In genomic region chr4:158255727-158256324, GRCh38 we compare ENCODE assay signal across 8 cellular contexts. TPM values are rescaled to one million over a fixed set of nuclear protein-coding genes. Genes with fewer than 3 reads are reported as not detected.
DNase-seq lines count a peak whose midpoint lies in the region; ATAC-seq, FAIRE-seq and TF ChIP-seq lines count a peak whose summit lies in the region.

No MANE protein-coding gene starts in this region.

- peak; percentile 85 for FAIRE-seq in endothelial cell of umbilical vein (lab: Jason Lieb, UNC)

- no peak overlapping the region for H3K4me2 ChIP-seq in OCI-LY7 (ENCODE audit: low read length)
- no peak overlapping the region for H3K4me2 ChIP-seq in endothelial cell of umbilical vein (ENCODE audit: insufficient read depth, low read length)
- no peak overlapping the region for H3K4me2 ChIP-seq in neural cell (ENCODE audit: low read length)

- H3K79me2 ChIP-seq in OCI-LY7 (ENCODE audit: insufficient read depth, low read depth, low read length) (no peaks in the 10 kb centered on the region), endothelial cell of umbilical vein (ENCODE audit: control insufficient read depth, insufficient read depth, low read length) (no peaks in the 10 kb centered on the region), neural cell (replicated peaks; ENCODE audit: insufficient read depth, low read length) (no peaks in the 10 kb centered on the region)

- H3K4me3 Mint-ChIP-seq in CD8-positive, alpha-beta T cell, result no peak overlapping the region

- H3K36me3 Mint-ChIP-seq in CD8-positive, alpha-beta T cell, result no peaks in the 10 kb centered on the region

- intact Hi-C loops in OCI-LY7 (cut with micrococcal nuclease; ENCODE audit: unreplicated experiment) (loop anchor here (2.0 to 5.0 kb wide), 3 partner anchors 64 to 596 kb away; no protein-coding TSS in a partner anchor), endothelial cell of umbilical vein (cut with micrococcal nuclease) (loop anchor here (1.0 to 10.0 kb wide), 5 partner anchors 63 to 1189 kb away; partner anchors contain the start of gene C4orf46)
- intact Hi-C loops in CD8-positive, alpha-beta T cell (cut with DNase I, micrococcal nuclease), result loop anchor here (2.0 to 10.0 kb wide), 3 partner anchors 369 to 1189 kb away; no protein-coding TSS in a partner anchor

- no peak overlapping the region for H3K27ac Mint-ChIP-seq in CD8-positive, alpha-beta T cell

- H3K27me3 ChIP-seq in endothelial cell of umbilical vein (ENCODE audit: control insufficient read depth in 2 of 2, insufficient read depth in 2 of 2, low read length in 2 of 2) (no peaks in the 10 kb centered on the region), neural cell (ENCODE audit: insufficient read depth, low read depth, low read length) (no peaks in the 10 kb centered on the region)
- no peaks in the 10 kb centered on the region for H3K27me3 ChIP-seq in CD8-positive, alpha-beta T cell (ENCODE audit: insufficient read depth, low read length)

- H3K4me3 ChIP-seq in OCI-LY7 (ENCODE audit: low read depth, low read length, poor library complexity, severe bottlenecking) (no peak overlapping the region), endothelial cell of umbilical vein (replicated peaks in 1 of 3; ENCODE audit: insufficient read depth in 1 of 3, low read depth in 1 of 3, low read length in 3 of 3) (no peak overlapping the region), neural cell (ENCODE audit: low read length) (no peak overlapping the region)
- H3K4me3 ChIP-seq in CD8-positive, alpha-beta T cell (ENCODE audit: low read depth, low read length), result no peak overlapping the region

- peaks cover 8% of the 10 kb centered on the region for H3K4me1 Mint-ChIP-seq in CD8-positive, alpha-beta T cell (ENCODE audit: low read depth)

- peaks cover 7% of the 10 kb centered on the region for H3K27me3 Mint-ChIP-seq in CD8-positive, alpha-beta T cell (ENCODE audit: low read depth)

- H3K36me3 ChIP-seq in OCI-LY7 (ENCODE audit: insufficient read depth, low read length), result no peaks in the 10 kb centered on the region
- H3K36me3 ChIP-seq in endothelial cell of umbilical vein (ENCODE audit: control insufficient read depth in 2 of 2, extremely low read depth in 1 of 2, insufficient read depth in 2 of 2, low read length in 2 of 2), result no peaks in the 10 kb centered on the region
- no peaks in the 10 kb centered on the region for H3K36me3 ChIP-seq in neural cell (ENCODE audit: insufficient read depth, low read length)
- H3K36me3 ChIP-seq in CD8-positive, alpha-beta T cell (ENCODE audit: insufficient read depth, low read length), result no peaks in the 10 kb centered on the region

- no peak for TF ChIP-seq POLR2A in endothelial cell of umbilical vein (IDR thresholded peaks at IDR 0.05; ENCODE audit: low read depth, low read length)

- H3F3A ChIP-seq in neural cell (ENCODE audit: insufficient read depth, low read length, poor library complexity, severe bottlenecking), result no peaks in the 10 kb centered on the region

- no peak overlapping the region for H3K27ac ChIP-seq in OCI-LY7 (ENCODE audit: low read depth, low read length, poor library complexity, severe bottlenecking)
- H3K27ac ChIP-seq in endothelial cell of umbilical vein (ENCODE audit: insufficient read depth, low read depth, low read length), result no peak overlapping the region
- H3K27ac ChIP-seq in neural cell (ENCODE audit: low read length), result no peak overlapping the region
- no peak overlapping the region for H3K27ac ChIP-seq in CD8-positive, alpha-beta T cell (ENCODE audit: low read depth, low read length)

- DNase-seq in EH (ENCODE audit: low read depth) (peak; percentile 60), OCI-LY7 (ENCODE audit: low spot score) (peak; percentile 30), endothelial cell of umbilical vein (ENCODE audit: low read depth, low spot score) (peak; percentile 60), occipital lobe (lab: John Stamatoyannopoulos, UW) (no peak)
- no peak for DNase-seq in CD8-positive, alpha-beta T cell

- peak; percentile 87 for TF ChIP-seq RAD21 in neural cell (conservative IDR thresholded peaks at IDR 0.05)

- BruUV-seq in OCI-LY7 (replicated peaks; lab: Mats Ljungman, UMichigan) (no TSS peak), endothelial cell of umbilical vein (replicated peaks; lab: Mats Ljungman, UMichigan) (no TSS peak)

- POLR2A ChIA-PET in OCI-LY7 (lab: Charles Lee) (no interaction called here), endothelial cell of umbilical vein (lab: Charles Lee) (no interaction called here)
- POLR2A ChIA-PET in CD8-positive, alpha-beta T cell (lab: Charles Lee), result no interaction called here

- H3K9me3 Mint-ChIP-seq in CD8-positive, alpha-beta T cell, result no peaks in the 10 kb centered on the region

- H3K4me1 ChIP-seq in OCI-LY7 (ENCODE audit: insufficient read depth, low read length, poor library complexity, severe bottlenecking) (no peaks in the 10 kb centered on the region), endothelial cell of umbilical vein (ENCODE audit: control insufficient read depth, extremely low read depth, insufficient read depth, low read length) (no peaks in the 10 kb centered on the region)
- H3K4me1 ChIP-seq in CD8-positive, alpha-beta T cell (ENCODE audit: insufficient read depth, low read length), result peaks cover 8% of the 10 kb centered on the region

- H3K9me1 ChIP-seq in endothelial cell of umbilical vein (replicated peaks; ENCODE audit: control insufficient read depth, extremely low read depth, insufficient read depth, low read length), result no peaks in the 10 kb centered on the region

- CTCF ChIA-PET in OCI-LY7 (lab: Charles Lee; ENCODE audit: unreplicated experiment), result no interaction called here
- CTCF ChIA-PET in endothelial cell of umbilical vein (lab: Charles Lee), result interaction anchor here (0.6 to 3.0 kb wide), 35 partner anchors 9 to 455 kb away, joined by 3 to 41 read pairs (median 4); partner anchors contain the start of gene TMEM144
- CTCF ChIA-PET in CD8-positive, alpha-beta T cell (lab: Charles Lee), result no interaction called here

- H3K9me3 ChIP-seq in OCI-LY7 (ENCODE audit: low read length), result no peaks in the 10 kb centered on the region
- H3K9me3 ChIP-seq in endothelial cell of umbilical vein (replicated peaks; ENCODE audit: control insufficient read depth, insufficient read depth, low read length), result no peaks in the 10 kb centered on the region
- H3K9me3 ChIP-seq in neural cell (ENCODE audit: low read length), result no peaks in the 10 kb centered on the region
- no peaks in the 10 kb centered on the region for H3K9me3 ChIP-seq in CD8-positive, alpha-beta T cell (ENCODE audit: low read length)

- no peak overlapping the region for H2AFZ ChIP-seq in OCI-LY7 (ENCODE audit: low read length)
- no peak overlapping the region for H2AFZ ChIP-seq in endothelial cell of umbilical vein (ENCODE audit: low read depth, low read length)
- H2AFZ ChIP-seq in neural cell (ENCODE audit: low read depth, low read length), result no peak overlapping the region

- dilution Hi-C loops in endothelial cell of umbilical vein (cut with MboI; ENCODE audit: extremely low pct_ligation_motif_present, low sequenced_read_pairs), result no loop called here

- no peak for TF ChIP-seq EP300 in neural cell (conservative IDR thresholded peaks at IDR 0.05; ENCODE audit: poor library complexity, severe bottlenecking)

- H3K9ac ChIP-seq in endothelial cell of umbilical vein (replicated peaks; ENCODE audit: extremely low read depth, insufficient read depth, low read length), result no peak overlapping the region
- no peak overlapping the region for H3K9ac ChIP-seq in neural cell (ENCODE audit: low read length)

- H4K20me1 ChIP-seq in OCI-LY7 (ENCODE audit: insufficient read depth, low read length), result no peaks in the 10 kb centered on the region
- no peaks in the 10 kb centered on the region for H4K20me1 ChIP-seq in endothelial cell of umbilical vein (replicated peaks; ENCODE audit: control insufficient read depth, extremely low read depth, insufficient read depth, low read length)
- no peaks in the 10 kb centered on the region for H4K20me1 ChIP-seq in neural cell (ENCODE audit: insufficient read depth)

- ATAC-seq in GM21360 (IDR thresholded peaks at IDR 0.05; ENCODE audit: unreplicated experiment) (peak; percentile 70), HG03520 (IDR thresholded peaks at IDR 0.05; ENCODE audit: unreplicated experiment) (peak; percentile 70)
- ATAC-seq in CD8-positive, alpha-beta T cell, result no peak

- H3K9me2 ChIP-seq in OCI-LY7 (ENCODE audit: insufficient read depth, low read length), result no peaks in the 10 kb centered on the region
- H3K9me2 ChIP-seq in neural cell (ENCODE audit: insufficient read depth, low read length), result no peaks in the 10 kb centered on the region

- TF ChIP-seq CTCF in OCI-LY7 (conservative IDR thresholded peaks at IDR 0.05; ENCODE audit: low read length), result peak; percentile 81
- TF ChIP-seq CTCF in endothelial cell of umbilical vein (IDR thresholded peaks at IDR 0.05; ENCODE audit: extremely low read depth in 1 of 2, insufficient read depth in 1 of 2, low read depth in 1 of 2, low read length in 2 of 2), result peak; percentile 37 to 56
- TF ChIP-seq CTCF in neural cell (IDR thresholded peaks at IDR 0.05; ENCODE audit: poor library complexity, severe bottlenecking), result peak; percentile 85
- TF ChIP-seq CTCF in CD8-positive, alpha-beta T cell (IDR thresholded peaks at IDR 0.05), result no peak

TF ChIP-seq in endothelial cell of umbilical vein, 7 proteins besides CTCF, POLR2A, EP300 and RAD21 (continues in another document):
- TF ChIP-seq FOS (IDR thresholded peaks at IDR 0.05; ENCODE audit: borderline replicate concordance, insufficient read depth, low read length), result no peak
- no peak for TF ChIP-seq EZH2 (IDR thresholded peaks at IDR 0.05; ENCODE audit: borderline replicate concordance, low read depth, low read length, severe bottlenecking)
- TF ChIP-seq JUN (IDR thresholded peaks at IDR 0.05; ENCODE audit: borderline replicate concordance, insufficient read depth, insufficient read length, low read depth), result no peak

TF ChIP-seq in neural cell, 6 proteins besides CTCF, POLR2A, EP300 and RAD21 (continues in another document):
- TF ChIP-seq TAF1 (IDR thresholded peaks at IDR 0.05; ENCODE audit: low read depth) (no peak), SMC3 (conservative IDR thresholded peaks at IDR 0.05; ENCODE audit: poor library complexity) (peak; percentile 90), MXI1 (conservative IDR thresholded peaks at IDR 0.05; ENCODE audit: poor library complexity, severe bottlenecking) (no peak)

RNA-seq across cellular contexts. Expression of gene TMEM144, which starts 45.5 kb away (rescaled TPM):
- total RNA-seq in OCI-LY7 (2014; rRNA removed; shearing (Covaris generic)), result not detected in 2 replicates
- total RNA-seq in OCI-LY7 (2022) (0.30 and 0.66 TPM in 2 replicates), endothelial cell of umbilical vein (23.0 and 23.9 TPM in 2 replicates), occipital lobe (3.0 TPM)
- polyA plus RNA-seq in endothelial cell of umbilical vein (10.5 and 10.6 TPM in 2 replicates), neural cell (1.3 and 2.8 TPM in 2 replicates)
- polyA plus RNA-seq in endothelial cell of umbilical vein (2011; cell fraction: cytosol; rRNA removed), result 2.3 and 3.1 TPM in 2 replicates
- 78.6 and 80.6 TPM in 2 replicates for polyA plus RNA-seq in endothelial cell of umbilical vein (2011; cell fraction: nucleus; rRNA removed)
- 5.2 and 5.6 TPM in 2 replicates for polyA plus RNA-seq in endothelial cell of umbilical vein (2012)
- polyA minus RNA-seq in endothelial cell of umbilical vein (70.2 and 95.2 TPM in 2 replicates), neural cell (0.49 and 0.81 TPM in 2 replicates)
- 2.2 TPM for polyA minus RNA-seq in endothelial cell of umbilical vein (2011; cell fraction: cytosol; rRNA and poly(A)+ RNA removed)
- polyA minus RNA-seq in endothelial cell of umbilical vein (2011; cell fraction: nucleus; rRNA and poly(A)+ RNA removed), result 156 and 223 TPM in 2 replicates
- total RNA-seq in CD8-positive, alpha-beta T cell, result not detected

Comparison
In these comparisons a context has a peak if more than half of its experiments do, and no peak if none do; other contexts are left out.
1. DNase-seq: peak in EH (single experiment), OCI-LY7 (single experiment) and endothelial cell of umbilical vein (single experiment); none in CD8-positive, alpha-beta T cell (0 of 7) and occipital lobe (single experiment).